1 cellular context compared by ENCODE assay signal in the genomic region with DNA sequence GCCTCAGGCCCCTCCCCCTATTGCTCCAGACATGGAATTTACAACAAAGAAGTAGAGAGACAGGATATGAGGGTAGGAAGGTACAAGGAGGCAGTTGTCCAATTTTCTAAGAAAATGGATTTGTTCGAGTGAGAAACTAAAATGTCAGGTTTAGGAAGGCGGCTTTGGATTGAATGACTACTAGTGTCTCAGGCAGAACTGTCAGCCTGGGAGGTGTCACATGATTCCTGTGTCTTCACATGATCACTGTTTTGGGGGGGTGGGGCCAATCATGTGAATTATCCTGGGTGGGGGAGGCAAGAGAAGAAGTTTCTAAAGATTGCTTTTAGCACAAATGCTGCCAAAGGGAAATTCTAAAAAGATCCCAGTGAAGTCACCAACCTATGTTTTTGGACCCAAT.
TF ChIP-seq lines count a peak whose summit lies in the region.

No MANE protein-coding gene starts in this region.

TF ChIP-seq in WTC11, 78 proteins besides CTCF, POLR2A, EP300 and RAD21 (continued from another document):
- no peak for TF ChIP-seq ATF3 (CRISPR knock-in tag; conservative IDR thresholded peaks at IDR 0.05)
- no peak for TF ChIP-seq ATF6 (CRISPR knock-in tag; IDR thresholded peaks at IDR 0.05)
